Comparison of ENCODE assay signal across 9 cellular contexts in genomic region chr3:187783098-187783497, GRCh38. TPM values are rescaled to one million over a fixed set of nuclear protein-coding genes. Genes with fewer than 3 reads are reported as not detected.
DNase-seq lines count a peak whose midpoint lies in the region; ATAC-seq and TF ChIP-seq lines count a peak whose summit lies in the region.
"Had no signal": no experiment of that assay in that cellular context is flagged by ENCODE, and none has a peak within 500 bp of the region (broad histone marks: within the 10 kb centered on the region; RNA-seq: fewer than 3 reads in every experiment).

No MANE protein-coding gene starts in this region.

- in situ Hi-C loops in brain microvascular endothelial cell (cut with HindIII; ENCODE audit: low pct_ligation_motif_present, low sequenced_read_pairs): no loop called here

- DNase-seq in AG08395 (ENCODE audit: low spot score) (peak; percentile 95), HT1080 (ENCODE audit: low read depth) (peak; percentile 95), brain microvascular endothelial cell (peak; percentile 92), lung (ENCODE audit: low spot score) (peak; percentile 45), GM20000 (ENCODE audit: low spot score) (no peak), NCI-H1092 (lab: John Stamatoyannopoulos, UW) (no peak), GM10248 (ENCODE audit: extremely low spot score) (no peak)
- DNase-seq: T-helper 17 cell had no signal

- CTCF ChIA-PET in GM10248 (lab: Yijun Ruan, JAX): interaction anchor here (0.9 kb wide), 1 partner anchor 23 kb away, joined by 3 read pairs; no protein-coding TSS in a partner anchor

- ATAC-seq in lung (ENCODE audit: insufficient read depth, low FRiP score) (peak; percentile 58), HG03280 (IDR thresholded peaks at IDR 0.05; ENCODE audit: unreplicated experiment) (no peak)
- ATAC-seq: T-helper 17 cell had no signal

- POLR2A ChIA-PET in GM10248 (lab: Yijun Ruan, JAX): no interaction called here

- no peaks in the 10 kb centered on the region for H3K9me3 ChIP-seq in lung (ENCODE audit: control insufficient read depth in 2 of 2, insufficient read depth in 1 of 2, low read length in 1 of 2)

- peak overlapping the region; percentile 13 for H3K27ac ChIP-seq in brain microvascular endothelial cell
- H3K27ac ChIP-seq in lung (ENCODE audit: low read depth in 1 of 2, low read length in 1 of 2): peak overlapping the region in 1 of 2 donors; percentile 66

- H3K4me1 ChIP-seq in lung (ENCODE audit: control insufficient read depth in 2 of 2, insufficient read depth in 2 of 2, low read length in 2 of 2): peaks cover 0 to 2% of the 10 kb centered on the region in 2 donors

- H3K27me3 ChIP-seq in brain microvascular endothelial cell (replicated peaks) (no peaks in the 10 kb centered on the region), lung (ENCODE audit: control insufficient read depth, insufficient read depth) (no peaks in the 10 kb centered on the region)

- no peak overlapping the region for H3K4me3 ChIP-seq in brain microvascular endothelial cell (ENCODE audit: low read depth, low read length)
- no peak overlapping the region for H3K4me3 ChIP-seq in lung

- H3K36me3 ChIP-seq in brain microvascular endothelial cell (replicated peaks) (no peaks in the 10 kb centered on the region), lung (ENCODE audit: control insufficient read depth in 2 of 2, insufficient read depth in 2 of 2, low read length in 2 of 2) (no peaks in the 10 kb centered on the region)

- WGBS in lung, 2 donors: 29 to 59% methylated on average over 2 of the region's 2 CpGs

- TF ChIP-seq CTCF in brain microvascular endothelial cell (IDR thresholded peaks at IDR 0.05; ENCODE audit: low read depth, low read length, missing control alignments) (no peak), lung (IDR thresholded peaks at IDR 0.05; ENCODE audit: control extremely low read depth, extremely low read depth) (no peak), GM20000 (IDR thresholded peaks at IDR 0.05; ENCODE audit: extremely low read depth, missing control alignments) (no peak), GM10248 (IDR thresholded peaks at IDR 0.05; ENCODE audit: control extremely low read depth, extremely low read depth, low read depth, missing control alignments) (no peak)

RNA-seq across cellular contexts. Expression of gene BCL6, which starts 37.8 kb away (rescaled TPM):
- 7.0 and 10.4 TPM in 2 replicates for total RNA-seq in HT1080 (2014; rRNA removed; shearing (Covaris generic))
- 10.8 and 11.7 TPM in 2 replicates for polyA plus RNA-seq in HT1080 (2015; cell fraction: cytosol; rRNA removed)
- 35.8 and 39.4 TPM in 2 replicates for polyA plus RNA-seq in HT1080 (2015; cell fraction: nucleus; rRNA removed)
- total RNA-seq in lung: 100 to 1,000 TPM in 1 of 2 donors, 10 to 100 TPM in 1; 52.2 to 101 TPM
- polyA plus RNA-seq in lung: 100 to 1,000 TPM in 1 of 2 donors, 10 to 100 TPM in 1; 29.4 to 137 TPM

Comparison
In these comparisons a context has a peak if more than half of its experiments do, and no peak if none do; other contexts are left out.
1. DNase-seq: peak in AG08395 (single experiment), HT1080 (single experiment), brain microvascular endothelial cell (single experiment) and lung (single experiment); none in GM20000 (single experiment), NCI-H1092 (single experiment) and GM10248 (single experiment).